In genomic region chr12:2335517-2335916, GRCh38 we compare ENCODE assay signal across 11 cellular contexts.
A peak's percentile ranks its signal among the peaks of the same experiment; 100 is the strongest.
DNase-seq lines count a peak whose midpoint lies in the region; ATAC-seq and TF ChIP-seq lines count a peak whose summit lies in the region.
"Had no signal": no experiment of that assay in that cellular context is flagged by ENCODE, and none has a peak within 500 bp of the region (broad histone marks: within the 10 kb centered on the region; RNA-seq: fewer than 3 reads in every experiment).

No MANE protein-coding gene starts in this region.

- TF ChIP-seq POLR2A in prostate gland (IDR thresholded peaks at IDR 0.05), result no peak

- TF ChIP-seq CTCF in fibroblast of villous mesenchyme (IDR thresholded peaks at IDR 0.05; ENCODE audit: insufficient read depth, low read depth, low read length) (no peak), prostate gland (IDR thresholded peaks at IDR 0.05) (no peak)

- ATAC-seq in HG02763 (IDR thresholded peaks at IDR 0.05; ENCODE audit: unreplicated experiment) (no peak), GM21737 (IDR thresholded peaks at IDR 0.05; ENCODE audit: unreplicated experiment) (no peak)
- ATAC-seq: body of pancreas had no signal

- H3K4me1 ChIP-seq in BLaER1 (peaks cover 54% of the 10 kb centered on the region), prostate gland (replicated peaks) (no peaks in the 10 kb centered on the region)
- H3K4me1 ChIP-seq: body of pancreas had no signal

- H3K4me3 ChIP-seq in BLaER1 (no peak overlapping the region), fibroblast of villous mesenchyme (ENCODE audit: low read depth, low read length) (no peak overlapping the region), prostate gland (no peak overlapping the region)
- H3K4me3 ChIP-seq: body of pancreas had no signal

- no peaks in the 10 kb centered on the region for H4K20me1 ChIP-seq in BLaER1

- DNase-seq in RPMI8226, result peak; percentile 4
- peak; percentile 82 for DNase-seq in fibroblast of villous mesenchyme (ENCODE audit: low read depth)
- no peak for DNase-seq in prostate gland (ENCODE audit: low spot score)
- no peak for DNase-seq in effector CD4-positive, alpha-beta T cell
- DNase-seq in DMS153 treated with DMSO at 0.1 percent for 48 hours (lab: John Stamatoyannopoulos, UW; ENCODE audit: unreplicated experiment), result no peak
- DNase-seq: activated CD4-positive, alpha-beta T cell treated with anti-CD3 and anti-CD28 coated beads, Interleukin-2, amount 50 U/mL, for 1 hour; body of pancreas; DMS53 had no signal

- H3K9me3 ChIP-seq in BLaER1 (no peaks in the 10 kb centered on the region), prostate gland (no peaks in the 10 kb centered on the region)
- H3K9me3 ChIP-seq: body of pancreas had no signal

- intact Hi-C loops in prostate gland (cut with DNase I), result no loop called here

- H3K36me3 ChIP-seq in BLaER1 (no peaks in the 10 kb centered on the region), prostate gland (no peaks in the 10 kb centered on the region)

- peak overlapping the region; percentile 68 for H3K4me2 ChIP-seq in BLaER1

- peak overlapping the region; percentile 47; the same call in 1 of the 2 replicates for H3K27ac ChIP-seq in BLaER1
- H3K27ac ChIP-seq in prostate gland, result peak overlapping the region; percentile 44 to 76
- H3K27ac ChIP-seq: body of pancreas had no signal

- 60% methylated on average over 3 of the region's 3 CpGs for WGBS in prostate gland

- H3K27me3 ChIP-seq in BLaER1 (no peaks in the 10 kb centered on the region), prostate gland (replicated peaks; ENCODE audit: insufficient read depth) (no peaks in the 10 kb centered on the region)
- H3K27me3 ChIP-seq: body of pancreas had no signal

- H3K9ac ChIP-seq in BLaER1, result no peak overlapping the region

Comparison
In these comparisons a context has a peak if more than half of its experiments do, and no peak if none do; other contexts are left out.
1. DNase-seq: peak in RPMI8226 (single experiment) and fibroblast of villous mesenchyme (single experiment); none in prostate gland (single experiment), effector CD4-positive, alpha-beta T cell (single experiment) and DMS153 treated with DMSO at 0.1 percent for 48 hours (single experiment).